In the genomic region with DNA sequence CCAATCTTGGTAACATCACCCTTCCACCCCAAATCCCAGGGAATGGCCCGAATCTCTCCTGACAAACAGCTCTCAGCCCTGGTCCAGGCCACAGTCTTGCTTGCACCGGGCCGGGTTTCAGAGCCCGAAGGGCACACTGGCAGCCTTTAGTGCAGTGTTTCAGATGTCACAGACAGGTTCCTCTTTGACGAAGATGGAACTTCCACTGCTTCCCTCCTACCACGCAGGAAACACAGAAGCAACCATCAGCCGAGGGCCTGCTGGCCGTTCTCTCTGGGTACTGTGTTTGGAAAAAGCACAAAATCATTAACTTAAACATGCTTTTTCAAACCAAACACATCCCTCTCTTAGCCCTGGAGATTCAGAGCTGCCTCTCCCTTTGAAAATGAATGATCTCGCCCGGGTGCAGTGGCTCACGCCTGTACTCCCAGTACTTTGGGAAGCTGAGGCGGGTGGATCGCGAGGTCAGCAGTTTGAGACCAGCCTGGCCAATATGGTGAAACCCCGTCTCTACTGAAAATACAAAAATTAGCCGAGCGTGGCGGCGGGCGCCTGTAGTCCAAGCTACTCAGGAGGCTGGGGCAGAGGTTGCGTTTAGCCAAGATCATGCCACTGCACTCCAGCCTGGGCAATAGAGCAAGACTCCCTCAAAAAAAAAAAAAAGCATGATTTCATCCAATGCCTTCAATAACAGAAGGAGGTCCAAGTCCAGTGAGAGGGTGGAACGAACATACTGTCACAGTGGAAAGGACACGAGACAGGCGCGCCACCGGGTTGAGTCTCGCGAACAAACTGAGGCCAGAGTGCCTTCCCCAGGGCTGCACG, we compare ENCODE assay signal across 8 cellular contexts. TPM values are rescaled to one million over a fixed set of nuclear protein-coding genes. Genes with fewer than 3 reads are reported as not detected.
DNase-seq lines count a peak whose midpoint lies in the region; ATAC-seq and TF ChIP-seq lines count a peak whose summit lies in the region.
"Not testable (repeated sequence)": the region's sequence is repeated elsewhere in the genome, so short reads cannot be mapped to it uniquely, and the experiment has no call there.

No MANE protein-coding gene starts in this region.

- H3K27ac ChIP-seq in IMR-90 (ENCODE audit: insufficient read depth, low read length), result peak overlapping the region; percentile 53
- H3K27ac ChIP-seq in ascending aorta, result peak overlapping the region; percentile 44 to 70
- peak overlapping the region; percentile 69 to 93 (median 76) for H3K27ac ChIP-seq in esophagus muscularis mucosa (replicated peaks in 1 of 4)
- peak overlapping the region; percentile 99 for H3K27ac ChIP-seq in layer of hippocampus (ENCODE audit: low read depth, low read length)
- peak overlapping the region; percentile 12 for H3K27ac ChIP-seq in osteoblast (ENCODE audit: low read depth, low read length)
- H3K27ac ChIP-seq in testis, result peak overlapping the region; percentile 63 to 82

- not testable (repeated sequence) for H2BK20ac ChIP-seq in IMR-90 (ENCODE audit: low read depth, low read length)

- 89% methylated on average over 26 of the region's 29 CpGs; no CpG with 5 or more reads in 1 of the 2 experiments for WGBS in IMR-90 (ENCODE audit: extremely low coverage in 2 of 2, insufficient read length in 1 of 2), 2 experiments
- WGBS in esophagus muscularis mucosa, result 78% methylated on average over 29 of the region's 29 CpGs
- 54 to 63% methylated on average over 29 of the region's 29 CpGs for WGBS in testis, 2 donors

- TF ChIP-seq CTCF in IMR-90 (conservative IDR thresholded peaks at IDR 0.05; ENCODE audit: low read depth, low read length); ascending aorta (IDR thresholded peaks at IDR 0.05); esophagus muscularis mucosa (IDR thresholded peaks at IDR 0.05); osteoblast (IDR thresholded peaks at IDR 0.05; ENCODE audit: extremely low read depth, low read depth, low read length); testis (IDR thresholded peaks at IDR 0.05): not testable (repeated sequence)

- not testable (repeated sequence) for H3K79me2 ChIP-seq in osteoblast (ENCODE audit: insufficient read depth, low read length)

- H2BK5ac ChIP-seq in IMR-90 (ENCODE audit: low read depth, low read length, poor library complexity, severe bottlenecking), result peak overlapping the region; percentile 4

- peak overlapping the region; percentile 35 for H4K91ac ChIP-seq in IMR-90 (ENCODE audit: insufficient read depth, low read depth, low read length)

- H3K4ac ChIP-seq in IMR-90 (ENCODE audit: low read depth, low read length), result peak overlapping the region; percentile 86

- H4K20me1 ChIP-seq in IMR-90 (ENCODE audit: insufficient read depth, low read length); osteoblast (ENCODE audit: insufficient read depth, low read length): not testable (repeated sequence)

- H3K18ac ChIP-seq in IMR-90 (ENCODE audit: low read depth, low read length), result peak overlapping the region; percentile 7; the same call in 1 of the 2 replicates

- H3K27ac Mint-ChIP-seq in T-helper 17 cell, result peak overlapping the region; percentile 56

- not testable (repeated sequence) for BruUV-seq in IMR-90 (replicated peaks; lab: Mats Ljungman, UMichigan)

- H3K14ac ChIP-seq in IMR-90 (replicated peaks; ENCODE audit: low read depth, low read length), result peak overlapping the region; percentile 62

- not testable (repeated sequence) for H3K9me3 ChIP-seq in IMR-90 (ENCODE audit: control insufficient read depth, insufficient read depth, low read length); T-helper 17 cell (ENCODE audit: control insufficient read depth, low read length, poor library complexity, severe bottlenecking); ascending aorta; esophagus muscularis mucosa; osteoblast (ENCODE audit: low read depth, low read length); testis

- not testable (repeated sequence) for H3K27me3 Mint-ChIP-seq in T-helper 17 cell

- H2AFZ ChIP-seq in IMR-90 (replicated peaks; ENCODE audit: low read length, poor library complexity), result peak overlapping the region; percentile 99
- peak overlapping the region; percentile 100 for H2AFZ ChIP-seq in osteoblast (ENCODE audit: low read length)

- peaks cover 0 to 19% of the 10 kb centered on the region in 2 experiments; a peak in 2 of 4 replicates for H3K79me1 ChIP-seq in IMR-90 (ENCODE audit: low read depth in 1 of 2, low read length in 2 of 2)

- not testable (repeated sequence) for H3K9me1 ChIP-seq in IMR-90 (ENCODE audit: insufficient read depth, low read length)

- H3K27me3 ChIP-seq in IMR-90 (ENCODE audit: control insufficient read depth, insufficient read depth, low read length); ascending aorta; esophagus muscularis mucosa; layer of hippocampus (ENCODE audit: control insufficient read depth, insufficient read depth, low read length); osteoblast (ENCODE audit: insufficient read depth, low read length); testis: not testable (repeated sequence)

- H3K56ac ChIP-seq in IMR-90 (ENCODE audit: extremely low read depth, insufficient read depth, low read length), result peak overlapping the region; percentile 48; the same call in 1 of the 2 replicates

- H2AK5ac ChIP-seq in IMR-90 (ENCODE audit: low read depth, low read length), result peak overlapping the region; percentile 53

- CTCF ChIA-PET in IMR-90 (lab: Yijun Ruan, JAX), result not testable (repeated sequence)

- peaks cover 43% of the 10 kb centered on the region for H3K4me1 Mint-ChIP-seq in T-helper 17 cell

- not testable (repeated sequence) for ATAC-seq in IMR-90 (ENCODE audit: low read depth); T-helper 17 cell

- POLR2A ChIA-PET in IMR-90 (lab: Charles Lee; ENCODE audit: unreplicated experiment), result not testable (repeated sequence)

- intact Hi-C loops in IMR-90 (cut with micrococcal nuclease); esophagus muscularis mucosa (cut with DNase I); testis (cut with DNase I; ENCODE audit: low total_unique reads): not testable (repeated sequence)
- intact Hi-C loops in ascending aorta (cut with DNase I), result loop anchor here (1.0 to 5.0 kb wide), 2 partner anchors 8 to 139 kb away; partner anchors contain the start of gene SDHB

- in situ Hi-C loops in IMR-90 (cut with MboI; ENCODE audit: low sequenced_read_pairs), result not testable (repeated sequence)

- TF ChIP-seq POLR2A in IMR-90 (IDR thresholded peaks at IDR 0.05; ENCODE audit: low read depth, low read length); esophagus muscularis mucosa (IDR thresholded peaks at IDR 0.05; ENCODE audit: low read depth); testis (IDR thresholded peaks at IDR 0.05): not testable (repeated sequence)

- TF ChIP-seq RAD21 in IMR-90 (IDR thresholded peaks at IDR 0.05; ENCODE audit: low read length), result not testable (repeated sequence)

- H4K8ac ChIP-seq in IMR-90 (ENCODE audit: low read depth in 2 of 2, low read length in 2 of 2), result peak overlapping the region; percentile 59 to 67

- peak overlapping the region; percentile 97 for H3K4me3 Mint-ChIP-seq in T-helper 17 cell

- H3K4me2 ChIP-seq in IMR-90 (ENCODE audit: low read depth, low read length) (peak overlapping the region; percentile 69), osteoblast (ENCODE audit: insufficient read depth, low read length) (peak overlapping the region; percentile 92)

- peak overlapping the region; percentile 73 for H3K23ac ChIP-seq in IMR-90 (ENCODE audit: low read depth, low read length)

- H2BK120ac ChIP-seq in IMR-90 (ENCODE audit: low read depth, low read length), result peak overlapping the region; percentile 72; the same call in 1 of the 2 replicates

- peak overlapping the region; percentile 16 for H4K5ac ChIP-seq in IMR-90 (ENCODE audit: low read depth, low read length)

- dilution Hi-C loops in IMR-90 (cut with HindIII; ENCODE audit: low sequenced_read_pairs, unreplicated experiment), result not testable (repeated sequence)

- H3K4me3 ChIP-seq in IMR-90 (ENCODE audit: insufficient read depth, low read depth, low read length) (peak overlapping the region; percentile 40), ascending aorta (peak overlapping the region; percentile 89 to 91), esophagus muscularis mucosa (peak overlapping the region; percentile 72 to 100 (median 85)), osteoblast (ENCODE audit: insufficient read depth, low read length) (peak overlapping the region; percentile 86), testis (peak overlapping the region; percentile 94 to 99)

- not testable (repeated sequence) for H3K36me3 Mint-ChIP-seq in T-helper 17 cell (ENCODE audit: low read depth)

- TF ChIP-seq EP300 in esophagus muscularis mucosa (IDR thresholded peaks at IDR 0.05), result peak; percentile 19

- DNase-seq in CD1c-positive myeloid dendritic cell (ENCODE audit: extremely low spot score) (peak; percentile 51), osteoblast (ENCODE audit: insufficient read length, low spot score, missing footprints) (peak; percentile 69)
- not testable (repeated sequence) for DNase-seq in IMR-90; T-helper 17 cell; ascending aorta (ENCODE audit: low spot score in 2 of 2); esophagus muscularis mucosa (ENCODE audit: extremely low spot score); testis

- peak overlapping the region; percentile 18; the same call in 1 of the 3 replicates for H2BK15ac ChIP-seq in IMR-90 (ENCODE audit: low read depth, low read length)

- peak overlapping the region; percentile 62 for H3K9ac ChIP-seq in IMR-90 (ENCODE audit: low read depth, low read length)

- H3K36me3 ChIP-seq in IMR-90 (ENCODE audit: control insufficient read depth, insufficient read depth, low read length); ascending aorta; esophagus muscularis mucosa; osteoblast (ENCODE audit: insufficient read depth, low read length); testis (ENCODE audit: low read depth, missing control alignments): not testable (repeated sequence)

- not testable (repeated sequence) for H3K4me1 ChIP-seq in IMR-90 (ENCODE audit: control insufficient read depth, insufficient read depth, low read length); osteoblast (ENCODE audit: insufficient read depth, low read length)
- H3K4me1 ChIP-seq in ascending aorta (peaks cover 0 to 20% of the 10 kb centered on the region in 2 donors), esophagus muscularis mucosa (peaks cover 15 to 35% (median 30%) of the 10 kb centered on the region in 4 donors), testis (peaks cover 19% of the 10 kb centered on the region)

- peak overlapping the region; percentile 96 for H2AK9ac ChIP-seq in IMR-90 (replicated peaks; ENCODE audit: low read depth, low read length, poor library complexity)

RNA-seq across cellular contexts. Expression of gene CROCC, which starts 8.7 kb away (rescaled TPM):
- 7.2 and 7.5 TPM in 2 replicates for total RNA-seq in IMR-90 (2012; rRNA removed)
- polyA plus RNA-seq in IMR-90 (2012; rRNA removed), result 13.7 and 14.7 TPM in 2 replicates
- 10.7 and 12.9 TPM in 2 replicates for polyA plus RNA-seq in IMR-90 (2012; cell fraction: cytosol; rRNA removed)
- polyA plus RNA-seq in IMR-90 (2012; cell fraction: nucleus; rRNA removed; ENCODE audit: low replicate concordance), result 82.9 and 147 TPM in 2 replicates
- total RNA-seq in T-helper 17 cell, result 10 to 100 TPM; 52.4 to 55.9 TPM
- total RNA-seq in ascending aorta, result 27.0 TPM
- total RNA-seq in esophagus muscularis mucosa, result 10 to 100 TPM; 17.6 to 36.3 (median 23.0) TPM
- total RNA-seq in osteoblast, result 15.0 and 20.3 TPM in 2 replicates
- 10 to 100 TPM; 49.1 to 49.2 TPM for total RNA-seq in testis
- polyA plus RNA-seq in testis (ENCODE audit: insufficient read depth, low read depth, low replicate concordance), result 18.8 TPM

RNA-seq across cellular contexts. Expression of gene RNU1-2, which starts 17.2 kb away (rescaled TPM):
- total RNA-seq in IMR-90 (2012; rRNA removed) (under 0.01 TPM in 2 replicates), T-helper 17 cell (1,000 to 10,000 TPM; 3,182 to 3,922 TPM), ascending aorta (under 0.01 TPM), esophagus muscularis mucosa (under 1 TPM in 2 of 4 donors, not detected in 2; under 0.01 TPM), osteoblast (under 0.01 TPM in 1 of 2 replicates, not detected in the other), testis (under 1 TPM; under 0.01 TPM)
- polyA plus RNA-seq in IMR-90 (2012; rRNA removed) (not detected in 2 replicates), testis (ENCODE audit: insufficient read depth, low read depth, low replicate concordance) (18.9 TPM)
- not detected in 2 replicates for polyA plus RNA-seq in IMR-90 (2012; cell fraction: cytosol; rRNA removed)
- not detected in 2 replicates for polyA plus RNA-seq in IMR-90 (2012; cell fraction: nucleus; rRNA removed; ENCODE audit: low replicate concordance)

Comparison
In these comparisons a context has a peak if more than half of its experiments do, and no peak if none do; other contexts are left out.
1. H3K27ac ChIP-seq: peak in every context shown above with its lines; median percentile 99 in layer of hippocampus; 76 in esophagus muscularis mucosa; 72 in testis; 57 in ascending aorta; 53 in IMR-90; 12 in osteoblast.
2. H3K4me3 ChIP-seq: peak in every context shown above with its lines; median percentile 96 in testis; 90 in ascending aorta; 86 in osteoblast; 85 in esophagus muscularis mucosa; 40 in IMR-90.
3. RNA of gene RNU1-2, which starts 17.2 kb away (total RNA-seq): 3,182 to 3,922 TPM in T-helper 17 cell; under 0.01 TPM in IMR-90, under 0.01 TPM in ascending aorta (single experiment), under 0.01 TPM in esophagus muscularis mucosa, under 0.01 TPM in osteoblast and under 0.01 TPM in testis; every median in the first group is over 1,000 times any median in the second.